Comparison of ENCODE assay signal across 8 cellular contexts in the genomic region with DNA sequence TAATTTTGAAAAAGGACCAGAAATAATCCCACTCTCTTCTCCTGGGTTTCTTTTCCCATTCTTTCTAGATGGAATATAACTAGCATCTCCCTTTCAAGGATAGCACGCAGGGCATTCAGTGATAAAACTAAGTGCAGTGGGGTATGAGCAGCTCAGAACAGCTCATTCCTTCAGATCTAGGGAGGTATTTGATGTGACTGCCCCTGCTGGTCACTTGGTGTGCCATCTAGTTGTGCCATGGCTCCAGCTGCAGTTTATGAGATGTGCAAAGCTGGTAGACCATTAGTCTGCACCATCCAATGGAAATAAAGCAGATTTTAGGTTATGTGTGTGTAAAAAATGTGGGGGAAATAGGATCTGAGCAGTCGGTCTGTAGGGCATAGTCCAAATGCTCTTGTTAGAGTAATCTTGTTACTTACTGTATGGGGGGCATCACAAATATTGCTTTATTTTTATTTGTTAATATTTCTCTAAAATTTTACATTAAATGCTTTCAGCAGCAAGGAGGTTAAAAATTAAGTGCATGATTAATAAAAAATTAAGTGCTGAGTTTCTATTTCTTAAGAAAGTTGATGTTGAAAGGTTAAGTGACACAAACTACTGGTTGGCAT. TPM values are rescaled to one million over a fixed set of nuclear protein-coding genes. Genes with fewer than 3 reads are reported as not detected.
DNase-seq lines count a peak whose midpoint lies in the region; ATAC-seq, FAIRE-seq and TF ChIP-seq lines count a peak whose summit lies in the region.

No MANE protein-coding gene starts in this region.

- no peaks in the 10 kb centered on the region for H4K20me1 ChIP-seq in OCI-LY1 (ENCODE audit: insufficient read depth, low read length)

- H3K9me3 Mint-ChIP-seq in activated naive CD8-positive, alpha-beta T cell treated with anti-CD3 and anti-CD28 coated beads, Interleukin-2, amount 50 U/mL, for 24 hours = no peaks in the 10 kb centered on the region
- H3K9me3 Mint-ChIP-seq in activated naive CD8-positive, alpha-beta T cell treated with anti-CD3 and anti-CD28 coated beads for 36 hours = no peaks in the 10 kb centered on the region
- no peaks in the 10 kb centered on the region for H3K9me3 Mint-ChIP-seq in osteocyte (ENCODE audit: unreplicated experiment)
- no peaks in the 10 kb centered on the region for H3K9me3 Mint-ChIP-seq in T-helper 2 cell treated with Interferon-gamma antibody and Interleukin-4, amounts not matched to agents 5 μg/mL and 100 μg/mL, for 36 hours

- no peak for FAIRE-seq in frontal cortex (lab: Jason Lieb, UNC)

- H3K4me1 Mint-ChIP-seq in activated naive CD8-positive, alpha-beta T cell treated with anti-CD3 and anti-CD28 coated beads, Interleukin-2, amount 50 U/mL, for 24 hours = no peaks in the 10 kb centered on the region
- H3K4me1 Mint-ChIP-seq in activated naive CD8-positive, alpha-beta T cell treated with anti-CD3 and anti-CD28 coated beads for 36 hours = no peaks in the 10 kb centered on the region
- no peaks in the 10 kb centered on the region for H3K4me1 Mint-ChIP-seq in osteocyte (ENCODE audit: unreplicated experiment)
- H3K4me1 Mint-ChIP-seq in T-helper 2 cell treated with Interferon-gamma antibody and Interleukin-4, amounts not matched to agents 5 μg/mL and 100 μg/mL, for 36 hours (ENCODE audit: low read depth) = no peaks in the 10 kb centered on the region

- no peak overlapping the region for H3K4me3 Mint-ChIP-seq in activated naive CD8-positive, alpha-beta T cell treated with anti-CD3 and anti-CD28 coated beads, Interleukin-2, amount 50 U/mL, for 24 hours
- no peak overlapping the region for H3K4me3 Mint-ChIP-seq in activated naive CD8-positive, alpha-beta T cell treated with anti-CD3 and anti-CD28 coated beads for 36 hours
- H3K4me3 Mint-ChIP-seq in osteocyte (ENCODE audit: unreplicated experiment) = no peak overlapping the region
- H3K4me3 Mint-ChIP-seq in T-helper 2 cell treated with Interferon-gamma antibody and Interleukin-4, amounts not matched to agents 5 μg/mL and 100 μg/mL, for 36 hours = no peak overlapping the region

- H3K9ac ChIP-seq in OCI-LY1 (ENCODE audit: low read length) = no peak overlapping the region

- H3K79me2 ChIP-seq in OCI-LY1 (ENCODE audit: insufficient read depth, low read length) = no peaks in the 10 kb centered on the region

- no peaks in the 10 kb centered on the region for H3K36me3 Mint-ChIP-seq in activated naive CD8-positive, alpha-beta T cell treated with anti-CD3 and anti-CD28 coated beads, Interleukin-2, amount 50 U/mL, for 24 hours (ENCODE audit: low read depth)
- H3K36me3 Mint-ChIP-seq in activated naive CD8-positive, alpha-beta T cell treated with anti-CD3 and anti-CD28 coated beads for 36 hours = no peaks in the 10 kb centered on the region
- H3K36me3 Mint-ChIP-seq in osteocyte (ENCODE audit: unreplicated experiment) = no peaks in the 10 kb centered on the region
- H3K36me3 Mint-ChIP-seq in T-helper 2 cell treated with Interferon-gamma antibody and Interleukin-4, amounts not matched to agents 5 μg/mL and 100 μg/mL, for 36 hours (ENCODE audit: low read depth) = no peaks in the 10 kb centered on the region

- no peaks in the 10 kb centered on the region for H3K36me3 ChIP-seq in OCI-LY1 (ENCODE audit: insufficient read depth, low read length)

- 0 out of 2 replicates have a peak, but pooled peaks cover 6% of the 10 kb centered on the region for H3K27me3 ChIP-seq in OCI-LY1 (ENCODE audit: insufficient read depth, low read length)

- TF ChIP-seq CTCF in OCI-LY1 (IDR thresholded peaks at IDR 0.05; ENCODE audit: low read length) (peak; percentile 33; the same call in 1 of the 2 replicates), epithelial cell of esophagus (IDR thresholded peaks at IDR 0.05; ENCODE audit: insufficient read depth, low read depth, low read length, missing control alignments) (peak; percentile 70), osteocyte (IDR thresholded peaks at IDR 0.05) (peak; percentile 51)

- no peak overlapping the region for H3K4me3 ChIP-seq in OCI-LY1 (ENCODE audit: low read depth, low read length, poor library complexity, severe bottlenecking)
- H3K4me3 ChIP-seq in epithelial cell of esophagus (ENCODE audit: low read length) = no peak overlapping the region

- H3K27me3 Mint-ChIP-seq in activated naive CD8-positive, alpha-beta T cell treated with anti-CD3 and anti-CD28 coated beads, Interleukin-2, amount 50 U/mL, for 24 hours = peaks cover 2% of the 10 kb centered on the region
- no peaks in the 10 kb centered on the region for H3K27me3 Mint-ChIP-seq in activated naive CD8-positive, alpha-beta T cell treated with anti-CD3 and anti-CD28 coated beads for 36 hours
- peaks cover 20% of the 10 kb centered on the region for H3K27me3 Mint-ChIP-seq in osteocyte (ENCODE audit: unreplicated experiment)
- H3K27me3 Mint-ChIP-seq in T-helper 2 cell treated with Interferon-gamma antibody and Interleukin-4, amounts not matched to agents 5 μg/mL and 100 μg/mL, for 36 hours (ENCODE audit: low read depth) = no peaks in the 10 kb centered on the region

- no peak overlapping the region for H3K27ac Mint-ChIP-seq in activated naive CD8-positive, alpha-beta T cell treated with anti-CD3 and anti-CD28 coated beads, Interleukin-2, amount 50 U/mL, for 24 hours
- H3K27ac Mint-ChIP-seq in activated naive CD8-positive, alpha-beta T cell treated with anti-CD3 and anti-CD28 coated beads for 36 hours = no peak overlapping the region
- no peak overlapping the region for H3K27ac Mint-ChIP-seq in osteocyte (ENCODE audit: unreplicated experiment)
- no peak overlapping the region for H3K27ac Mint-ChIP-seq in T-helper 2 cell treated with Interferon-gamma antibody and Interleukin-4, amounts not matched to agents 5 μg/mL and 100 μg/mL, for 36 hours

- ATAC-seq in activated naive CD8-positive, alpha-beta T cell treated with anti-CD3 and anti-CD28 coated beads, Interleukin-2, amount 50 U/mL, for 24 hours = no peak

- DNase-seq in activated naive CD8-positive, alpha-beta T cell treated with anti-CD3 and anti-CD28 coated beads, Interleukin-2, amount 50 U/mL, for 24 hours = peak; percentile 3
- DNase-seq in activated naive CD8-positive, alpha-beta T cell treated with anti-CD3 and anti-CD28 coated beads for 36 hours = no peak
- DNase-seq in epithelial cell of esophagus (ENCODE audit: low read depth) = peak; percentile 62
- DNase-seq in osteocyte (ENCODE audit: extremely low spot score, unreplicated experiment) = no peak
- DNase-seq in NCI-H2107 (lab: John Stamatoyannopoulos, UW) = no peak
- DNase-seq in T-helper 2 cell treated with Interferon-gamma antibody and Interleukin-4, amounts not matched to agents 5 μg/mL and 100 μg/mL, for 36 hours (ENCODE audit: low spot score) = no peak
- DNase-seq in frontal cortex (ENCODE audit: low spot score in 2 of 2) = no peak

- H3K4me2 ChIP-seq in OCI-LY1 (ENCODE audit: low read length) = no peak overlapping the region

- H3K27ac ChIP-seq in OCI-LY1 (ENCODE audit: low read depth, low read length, poor library complexity, severe bottlenecking) = no peak overlapping the region

- no peaks in the 10 kb centered on the region for H3K9me2 ChIP-seq in OCI-LY1 (ENCODE audit: low read depth, low read length)

- no peaks in the 10 kb centered on the region for H3F3A ChIP-seq in OCI-LY1 (ENCODE audit: insufficient read depth, low read length)

- H3K9me3 ChIP-seq in OCI-LY1 (ENCODE audit: low read length) = no peaks in the 10 kb centered on the region

- H3K4me1 ChIP-seq in OCI-LY1 (ENCODE audit: insufficient read depth, low read length, severe bottlenecking) = no peaks in the 10 kb centered on the region

- H2AFZ ChIP-seq in OCI-LY1 (ENCODE audit: low read length) = no peak overlapping the region

RNA-seq across cellular contexts. Expression of a gene that starts 38.9 kb away (rescaled TPM):
- total RNA-seq in activated naive CD8-positive, alpha-beta T cell treated with anti-CD3 and anti-CD28 coated beads for 36 hours = not detected
- total RNA-seq in osteocyte (not detected in 2 replicates), frontal cortex (not detected)

Comparison
In these comparisons a context has a peak if more than half of its experiments do, and no peak if none do; other contexts are left out.
1. DNase-seq: peak in activated naive CD8-positive, alpha-beta T cell treated with anti-CD3 and anti-CD28 coated beads, Interleukin-2, amount 50 U/mL, for 24 hours (single experiment) and epithelial cell of esophagus (single experiment); none in activated naive CD8-positive, alpha-beta T cell treated with anti-CD3 and anti-CD28 coated beads for 36 hours (single experiment), osteocyte (single experiment), NCI-H2107 (single experiment), T-helper 2 cell treated with Interferon-gamma antibody and Interleukin-4, amounts not matched to agents 5 μg/mL and 100 μg/mL, for 36 hours (single experiment) and frontal cortex (0 of 2).
2. Peak in every context shown above with its lines, with median percentiles within 50 percentile points of each other: CTCF ChIP-seq.